Comparison of ENCODE assay signal across 8 cellular contexts in the genomic region with DNA sequence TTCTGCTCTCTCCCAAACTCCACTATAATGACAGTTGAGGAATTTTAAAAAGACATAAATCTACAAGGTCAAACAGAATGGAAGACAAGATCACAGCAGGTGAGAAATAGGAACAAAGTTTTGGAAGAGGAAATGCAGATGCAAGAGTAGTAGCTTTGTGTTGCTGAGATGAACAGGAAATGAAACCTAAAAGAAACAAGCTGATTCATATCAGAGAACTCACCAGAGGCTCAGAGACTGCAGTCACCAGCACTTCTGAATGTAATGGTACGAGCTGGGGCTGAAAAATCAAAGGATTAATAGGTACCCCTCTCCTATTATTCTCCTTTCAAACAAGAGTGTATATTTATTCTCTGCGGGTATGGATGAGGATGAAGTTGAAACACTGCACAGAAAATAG.
A peak's percentile ranks its signal among the peaks of the same experiment; 100 is the strongest.
DNase-seq lines count a peak whose midpoint lies in the region; ATAC-seq, FAIRE-seq and TF ChIP-seq lines count a peak whose summit lies in the region.

No MANE protein-coding gene starts in this region.

- peak; percentile 82 for FAIRE-seq in GM19239 (lab: Jason Lieb, UNC)

- CTCF ChIA-PET in activated CD4-positive, alpha-beta memory T cell treated with anti-CD3 and anti-CD28 coated beads, Interleukin-2, amount 10 ng/mL, durations not matched to agents 7 days and 5 days (lab: Charles Lee): interaction anchor here (0.6 to 4.0 kb wide), 6 partner anchors 13 to 579 kb away, joined by 3 to 10 read pairs (median 3); no protein-coding TSS in a partner anchor

- no peak overlapping the region for H3K27ac ChIP-seq in coronary artery

- peaks cover 0 to 4% (median 0%) of the 10 kb centered on the region in 3 donors for H3K27me3 Mint-ChIP-seq in CD14-positive monocyte (ENCODE audit: low read depth in 3 of 3)
- H3K27me3 Mint-ChIP-seq in activated CD4-positive, alpha-beta memory T cell treated with anti-CD3 and anti-CD28 coated beads, Interleukin-2, amount 10 ng/mL, durations not matched to agents 7 days and 5 days: no peaks in the 10 kb centered on the region

- H3K36me3 Mint-ChIP-seq in CD14-positive monocyte: peaks cover 2 to 4% of the 10 kb centered on the region in 2 donors
- peaks cover 24% of the 10 kb centered on the region for H3K36me3 Mint-ChIP-seq in activated CD4-positive, alpha-beta memory T cell treated with anti-CD3 and anti-CD28 coated beads, Interleukin-2, amount 10 ng/mL, durations not matched to agents 7 days and 5 days (ENCODE audit: low read depth)

- peaks cover 0 to 1% (median 0%) of the 10 kb centered on the region in 7 donors for H3K9me3 Mint-ChIP-seq in CD14-positive monocyte
- peaks cover 9% of the 10 kb centered on the region for H3K9me3 Mint-ChIP-seq in activated CD4-positive, alpha-beta memory T cell treated with anti-CD3 and anti-CD28 coated beads, Interleukin-2, amount 10 ng/mL, durations not matched to agents 7 days and 5 days

- POLR2A ChIA-PET in activated CD4-positive, alpha-beta memory T cell treated with anti-CD3 and anti-CD28 coated beads, Interleukin-2, amount 10 ng/mL, durations not matched to agents 7 days and 5 days (lab: Charles Lee): interaction anchor here (0.9 to 4.4 kb wide), 8 partner anchors 9 to 461 kb away, joined by 3 to 37 read pairs (median 4); partner anchors contain the start of gene RAP2B

- TF ChIP-seq CTCF in CD14-positive monocyte (IDR thresholded peaks at IDR 0.05) (no peak), coronary artery (IDR thresholded peaks at IDR 0.05) (no peak)

- H3K4me1 Mint-ChIP-seq in CD14-positive monocyte: peaks cover 21% of the 10 kb centered on the region
- H3K4me1 Mint-ChIP-seq in activated CD4-positive, alpha-beta memory T cell treated with anti-CD3 and anti-CD28 coated beads, Interleukin-2, amount 10 ng/mL, durations not matched to agents 7 days and 5 days: peaks cover 62% of the 10 kb centered on the region

- peak overlapping the region; percentile 61 to 86 (median 75) for H3K27ac Mint-ChIP-seq in CD14-positive monocyte
- H3K27ac Mint-ChIP-seq in activated CD4-positive, alpha-beta memory T cell treated with anti-CD3 and anti-CD28 coated beads, Interleukin-2, amount 10 ng/mL, durations not matched to agents 7 days and 5 days: peak overlapping the region; percentile 77

- ATAC-seq in HG03066 (IDR thresholded peaks at IDR 0.05; ENCODE audit: low read depth, unreplicated experiment): peak; percentile 91

- intact Hi-C loops in CD14-positive monocyte (cut with micrococcal nuclease): no loop called here

- no peak overlapping the region for H3K4me3 ChIP-seq in coronary artery

- DNase-seq in CD14-positive monocyte (ENCODE audit: low spot score) (no peak), GM19239 (ENCODE audit: insufficient read length, low spot score) (peak; percentile 20), NCI-H187 (lab: John Stamatoyannopoulos, UW) (no peak), superior temporal gyrus (ENCODE audit: extremely low spot score) (no peak), ecto neural progenitor cell (ENCODE audit: low spot score) (no peak), coronary artery (ENCODE audit: low spot score) (no peak)
- DNase-seq in activated CD4-positive, alpha-beta memory T cell treated with anti-CD3 and anti-CD28 coated beads, Interleukin-2, amount 10 ng/mL, durations not matched to agents 7 days and 5 days: peak; percentile 31

- peak overlapping the region in 1 of 2 donors; percentile 57 for H3K4me3 Mint-ChIP-seq in CD14-positive monocyte
- H3K4me3 Mint-ChIP-seq in activated CD4-positive, alpha-beta memory T cell treated with anti-CD3 and anti-CD28 coated beads, Interleukin-2, amount 10 ng/mL, durations not matched to agents 7 days and 5 days: peak overlapping the region; percentile 42

Comparison
In these comparisons a context has a peak if more than half of its experiments do, and no peak if none do; other contexts are left out.
1. DNase-seq: peak in GM19239 (single experiment) and activated CD4-positive, alpha-beta memory T cell treated with anti-CD3 and anti-CD28 coated beads, Interleukin-2, amount 10 ng/mL, durations not matched to agents 7 days and 5 days (single experiment); none in CD14-positive monocyte (single experiment), NCI-H187 (0 of 2), superior temporal gyrus (single experiment), ecto neural progenitor cell (single experiment) and coronary artery (single experiment).